Comparison of ENCODE assay signal across 14 cellular contexts in the genomic region with DNA sequence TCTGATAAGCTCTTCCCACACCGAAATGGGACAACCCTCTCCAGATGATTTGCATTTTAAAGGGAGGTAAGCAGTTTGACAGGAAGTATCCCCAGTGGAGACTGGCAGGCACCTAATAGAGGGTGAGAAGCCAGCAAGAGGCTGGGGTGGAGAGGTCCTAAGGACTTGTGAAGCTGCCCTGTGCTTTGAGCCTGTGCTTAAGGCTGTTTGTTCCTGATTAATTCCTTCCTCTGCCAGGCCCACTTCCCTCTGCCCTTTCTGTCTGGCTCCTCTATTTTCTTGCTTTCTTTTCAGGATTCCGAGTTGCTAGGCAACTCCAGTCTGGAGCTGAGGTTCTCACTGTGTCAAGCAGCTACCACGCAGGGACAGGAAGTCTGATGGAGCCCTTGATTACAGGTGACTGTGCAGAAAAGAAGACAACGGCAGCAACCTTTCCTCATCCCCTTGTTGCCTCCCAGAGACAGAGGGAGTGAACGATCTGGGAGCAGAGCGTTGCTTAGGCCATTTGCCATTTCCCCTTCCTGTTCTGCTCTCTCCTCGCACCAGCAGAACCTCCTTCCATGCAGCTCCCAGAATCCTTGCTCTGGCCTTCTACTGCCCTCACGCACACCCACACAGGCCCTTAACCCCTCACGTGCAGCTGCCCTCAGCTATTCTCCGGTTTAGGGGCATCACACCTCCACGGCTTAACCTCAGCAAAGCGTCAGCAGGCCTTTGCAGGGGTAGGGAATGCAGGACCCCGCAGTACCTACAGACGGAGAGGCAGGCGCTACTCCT.
DNase-seq lines count a peak whose midpoint lies in the region; ATAC-seq and TF ChIP-seq lines count a peak whose summit lies in the region.
"Had no signal": no experiment of that assay in that cellular context is flagged by ENCODE, and none has a peak within 500 bp of the region (broad histone marks: within the 10 kb centered on the region; RNA-seq: fewer than 3 reads in every experiment).

No MANE protein-coding gene starts in this region.

- H3K9me3 Mint-ChIP-seq in type B pancreatic cell (no peaks in the 10 kb centered on the region), Caco-2 (ENCODE audit: unreplicated experiment) (no peaks in the 10 kb centered on the region)
- H3K9me3 Mint-ChIP-seq: activated T-helper 1 cell treated with anti-CD3 and anti-CD28 coated beads, Interleukin-12 subunit alpha, Interleukin-12 subunit beta, Interleukin-2, Interleukin-4 antibody, amounts not matched to agents 30 ng/mL and 10 ng/mL and 1 ng/mL, durations not matched to agents 14 hours and 24 hours and 36 hours had no signal

- no peaks in the 10 kb centered on the region for H3K27me3 ChIP-seq in prostate gland (replicated peaks; ENCODE audit: insufficient read depth)
- H3K27me3 ChIP-seq in Caco-2 (replicated peaks; ENCODE audit: control insufficient read depth, insufficient read depth, low read length), result no peaks in the 10 kb centered on the region
- H3K27me3 ChIP-seq: hepatocyte, right lobe of liver, SJCRH30 had no signal

- no peak overlapping the region for H3K27ac ChIP-seq in prostate gland
- H3K27ac ChIP-seq: hepatocyte, right lobe of liver, SJCRH30 had no signal

- no peak for ATAC-seq in GM19467 (IDR thresholded peaks at IDR 0.05; ENCODE audit: unreplicated experiment)
- ATAC-seq: right lobe of liver had no signal

- H3K4me3 ChIP-seq in prostate gland (no peak overlapping the region), Caco-2 (ENCODE audit: low read depth, low read length) (no peak overlapping the region)
- H3K4me3 ChIP-seq: hepatocyte, right lobe of liver, SJCRH30 had no signal

- peak; percentile 2 for DNase-seq in NCI-H2196 (lab: John Stamatoyannopoulos, UW; ENCODE audit: unreplicated experiment)
- no peak for DNase-seq in NCI-H2196 treated with DMSO at 0.1 percent for 48 hours (lab: John Stamatoyannopoulos, UW; ENCODE audit: unreplicated experiment)
- peak; percentile 95 for DNase-seq in NCI-H69 (lab: John Stamatoyannopoulos, UW)
- peak; percentile 45 for DNase-seq in iPS-NIHi11 (ENCODE audit: low spot score)
- DNase-seq in type B pancreatic cell (ENCODE audit: extremely low spot score, unreplicated experiment), result no peak
- no peak for DNase-seq in prostate gland (ENCODE audit: low spot score)
- DNase-seq in Caco-2, result no peak
- DNase-seq: activated CD4-positive, alpha-beta T cell treated with anti-CD3 and anti-CD28 coated beads for 1 hour; right lobe of liver; SJCRH30 had no signal

- no TSS peak for BruUV-seq in Caco-2 (replicated peaks; lab: Mats Ljungman, UMichigan)

- peaks cover 10% of the 10 kb centered on the region for H3K4me1 Mint-ChIP-seq in type B pancreatic cell (ENCODE audit: unreplicated experiment)
- H3K4me1 Mint-ChIP-seq in Caco-2 (ENCODE audit: low read depth, unreplicated experiment), result no peaks in the 10 kb centered on the region
- H3K4me1 Mint-ChIP-seq: IgD-negative memory B cell had no signal

- H3K36me3 ChIP-seq in prostate gland (no peaks in the 10 kb centered on the region), Caco-2 (ENCODE audit: control insufficient read depth, insufficient read depth, low read length) (no peaks in the 10 kb centered on the region)
- H3K36me3 ChIP-seq: right lobe of liver, SJCRH30 had no signal

- H3K27me3 Mint-ChIP-seq in type B pancreatic cell (no peaks in the 10 kb centered on the region), Caco-2 (ENCODE audit: insufficient read depth, unreplicated experiment) (peaks cover 5% of the 10 kb centered on the region)
- H3K27me3 Mint-ChIP-seq: IgD-negative memory B cell had no signal

- no peaks in the 10 kb centered on the region for H3K4me1 ChIP-seq in prostate gland (replicated peaks)
- H3K4me1 ChIP-seq in Caco-2, result no peaks in the 10 kb centered on the region
- H3K4me1 ChIP-seq: right lobe of liver, SJCRH30 had no signal

- 50% methylated on average over 10 of the region's 15 CpGs for WGBS in prostate gland

- H3K27ac Mint-ChIP-seq in type B pancreatic cell (peak overlapping the region; percentile 9), Caco-2 (ENCODE audit: unreplicated experiment) (no peak overlapping the region)
- H3K27ac Mint-ChIP-seq: activated T-helper 1 cell treated with anti-CD3 and anti-CD28 coated beads, Interleukin-12 subunit alpha, Interleukin-12 subunit beta, Interleukin-2, Interleukin-4 antibody, amounts not matched to agents 30 ng/mL and 10 ng/mL and 1 ng/mL, durations not matched to agents 14 hours and 24 hours and 36 hours had no signal

- H3K36me3 Mint-ChIP-seq in type B pancreatic cell (no peaks in the 10 kb centered on the region), Caco-2 (ENCODE audit: insufficient read depth, unreplicated experiment) (no peaks in the 10 kb centered on the region)
- H3K36me3 Mint-ChIP-seq: IgD-negative memory B cell had no signal

- H3K9me3 ChIP-seq in prostate gland (no peaks in the 10 kb centered on the region), Caco-2 (no peaks in the 10 kb centered on the region)
- H3K9me3 ChIP-seq: right lobe of liver, SJCRH30 had no signal

- POLR2A ChIA-PET in Caco-2 (lab: Charles Lee), result no interaction called here

- intact Hi-C loops in prostate gland (cut with DNase I) (no loop called here), Caco-2 (cut with micrococcal nuclease; ENCODE audit: unreplicated experiment) (no loop called here)

- H3K4me3 Mint-ChIP-seq in type B pancreatic cell (no peak overlapping the region), Caco-2 (ENCODE audit: unreplicated experiment) (no peak overlapping the region)
- H3K4me3 Mint-ChIP-seq: activated T-helper 1 cell treated with anti-CD3 and anti-CD28 coated beads, Interleukin-12 subunit alpha, Interleukin-12 subunit beta, Interleukin-2, Interleukin-4 antibody, amounts not matched to agents 30 ng/mL and 10 ng/mL and 1 ng/mL, durations not matched to agents 14 hours and 24 hours and 36 hours; IgD-negative memory B cell had no signal

- TF ChIP-seq CTCF in type B pancreatic cell (conservative IDR thresholded peaks at IDR 0.05) (no peak), prostate gland (IDR thresholded peaks at IDR 0.05) (no peak), Caco-2 (IDR thresholded peaks at IDR 0.05; ENCODE audit: insufficient read depth in 1 of 2, low read depth in 1 of 2, low read length in 1 of 2, severe bottlenecking in 1 of 2, unreplicated experiment in 1 of 2) (no peak)

- CTCF ChIA-PET in Caco-2 (lab: Charles Lee), result no interaction called here

- TF ChIP-seq POLR2A in prostate gland (IDR thresholded peaks at IDR 0.05), result no peak

Comparison
In these comparisons a context has a peak if more than half of its experiments do, and no peak if none do; other contexts are left out.
1. DNase-seq: peak in NCI-H2196 (single experiment), NCI-H69 (single experiment) and iPS-NIHi11 (single experiment); none in NCI-H2196 treated with DMSO at 0.1 percent for 48 hours (single experiment), type B pancreatic cell (single experiment), prostate gland (single experiment) and Caco-2 (0 of 2).